18 cellular contexts compared by ENCODE assay signal in the genomic region with DNA sequence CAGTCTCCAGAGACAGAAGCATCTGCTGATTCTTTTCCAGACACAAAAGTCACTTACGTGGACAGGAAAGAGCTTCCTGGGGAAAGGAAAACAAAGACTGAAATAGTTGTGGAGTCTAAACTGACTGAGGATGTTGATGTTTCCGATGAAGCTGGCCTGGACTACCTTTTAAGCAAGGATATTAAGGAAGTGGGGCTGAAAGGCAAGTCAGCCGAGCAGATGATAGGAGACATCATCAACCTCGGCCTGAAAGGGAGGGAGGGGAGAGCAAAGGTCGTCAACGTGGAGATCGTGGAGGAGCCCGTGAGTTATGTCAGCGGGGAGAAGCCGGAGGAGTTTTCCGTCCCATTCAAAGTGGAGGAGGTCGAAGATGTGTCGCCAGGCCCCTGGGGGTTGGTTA. TPM values are rescaled to one million over a fixed set of nuclear protein-coding genes. Genes with fewer than 3 reads are reported as not detected.
DNase-seq lines count a peak whose midpoint lies in the region; ATAC-seq and TF ChIP-seq lines count a peak whose summit lies in the region.
"Had no signal": no experiment of that assay in that cellular context is flagged by ENCODE, and none has a peak within 500 bp of the region (broad histone marks: within the 10 kb centered on the region; RNA-seq: fewer than 3 reads in every experiment).

No MANE protein-coding gene starts in this region.

- TF ChIP-seq CTCF in gastroesophageal sphincter (IDR thresholded peaks at IDR 0.05), result no peak
- no peak for TF ChIP-seq CTCF in sigmoid colon (IDR thresholded peaks at IDR 0.05)
- TF ChIP-seq CTCF in body of pancreas (IDR thresholded peaks at IDR 0.05), result no peak

- peak; percentile 29 for ATAC-seq in stimulated activated naive CD8-positive, alpha-beta T cell treated with anti-CD3 and anti-CD28 coated beads, Interleukin-15, Interleukin-2, amounts not matched to agents 100 U/mL and 50 U/mL, for 24 hours
- ATAC-seq in stimulated activated naive CD8-positive, alpha-beta T cell treated with anti-CD3 and anti-CD28 coated beads, Interleukin-15, amount 100 ng/mL, for 72 hours, result no peak
- no peak for ATAC-seq in gastroesophageal sphincter
- no peak for ATAC-seq in HG02938 (IDR thresholded peaks at IDR 0.05; ENCODE audit: unreplicated experiment)
- ATAC-seq in body of pancreas, result no peak
- ATAC-seq in HG03378 (IDR thresholded peaks at IDR 0.05; ENCODE audit: unreplicated experiment), result no peak

- no peaks in the 10 kb centered on the region for H3K9me3 ChIP-seq in gastroesophageal sphincter
- H3K9me3 ChIP-seq in sigmoid colon, result no peaks in the 10 kb centered on the region
- no peaks in the 10 kb centered on the region for H3K9me3 ChIP-seq in body of pancreas
- H3K9me3 ChIP-seq: MG63 had no signal

- TF ChIP-seq EP300 in gastroesophageal sphincter (IDR thresholded peaks at IDR 0.05) (no peak), sigmoid colon (IDR thresholded peaks at IDR 0.05) (no peak)

- H3K27ac ChIP-seq in gastroesophageal sphincter (peak overlapping the region; percentile 61 to 98 (median 97)), sigmoid colon (peak overlapping the region; percentile 90 to 100 (median 96)), body of pancreas (no peak overlapping the region)
- H3K27ac ChIP-seq: C4-2B, PC-9 had no signal

- TF ChIP-seq POLR2A in gastroesophageal sphincter (IDR thresholded peaks at IDR 0.05) (no peak), sigmoid colon (IDR thresholded peaks at IDR 0.05) (no peak), body of pancreas (IDR thresholded peaks at IDR 0.05) (no peak)

- H3K36me3 ChIP-seq in gastroesophageal sphincter (peaks cover 0 to 80% of the 10 kb centered on the region in 2 donors), sigmoid colon (peaks cover 35 to 92% (median 55%) of the 10 kb centered on the region in 4 donors), body of pancreas (replicated peaks in 1 of 2; ENCODE audit: insufficient read depth in 1 of 2, low read depth in 2 of 2) (peaks cover 0 to 2% of the 10 kb centered on the region in 2 donors)

- H3K9me3 Mint-ChIP-seq in stimulated activated naive CD8-positive, alpha-beta T cell treated with anti-CD3 and anti-CD28 coated beads, Interleukin-15, amount 100 ng/mL, for 72 hours, result no peaks in the 10 kb centered on the region

- H3K4me3 ChIP-seq in gastroesophageal sphincter (no peak overlapping the region), sigmoid colon (no peak overlapping the region), body of pancreas (no peak overlapping the region)
- H3K4me3 ChIP-seq: MG63, PC-9 had no signal

- H3K27ac Mint-ChIP-seq in stimulated activated naive CD8-positive, alpha-beta T cell treated with anti-CD3 and anti-CD28 coated beads, Interleukin-15, amount 100 ng/mL, for 72 hours, result no peak overlapping the region

- intact Hi-C loops in sigmoid colon (cut with DNase I), result loop anchor here (5.0 kb wide), 1 partner anchor 37 kb away; no protein-coding TSS in a partner anchor
- intact Hi-C loops in body of pancreas (cut with DNase I), result no loop called here

- no peaks in the 10 kb centered on the region for H3K4me1 Mint-ChIP-seq in stimulated activated naive CD8-positive, alpha-beta T cell treated with anti-CD3 and anti-CD28 coated beads, Interleukin-15, amount 100 ng/mL, for 72 hours

- no peak overlapping the region for H3K4me3 Mint-ChIP-seq in stimulated activated naive CD8-positive, alpha-beta T cell treated with anti-CD3 and anti-CD28 coated beads, Interleukin-15, amount 100 ng/mL, for 72 hours

- no peaks in the 10 kb centered on the region for H3K27me3 Mint-ChIP-seq in stimulated activated naive CD8-positive, alpha-beta T cell treated with anti-CD3 and anti-CD28 coated beads, Interleukin-15, amount 100 ng/mL, for 72 hours

- no peaks in the 10 kb centered on the region for H3K27me3 ChIP-seq in gastroesophageal sphincter
- no peaks in the 10 kb centered on the region for H3K27me3 ChIP-seq in sigmoid colon
- H3K27me3 ChIP-seq in body of pancreas, result no peaks in the 10 kb centered on the region
- H3K27me3 ChIP-seq: MG63 had no signal

- DNase-seq in stimulated activated naive CD8-positive, alpha-beta T cell treated with anti-CD3 and anti-CD28 coated beads, Interleukin-15, Interleukin-2, amounts not matched to agents 100 U/mL and 50 U/mL, for 24 hours, result no peak
- no peak for DNase-seq in stimulated activated naive CD8-positive, alpha-beta T cell treated with anti-CD3 and anti-CD28 coated beads, Interleukin-15, amount 100 ng/mL, for 72 hours
- no peak for DNase-seq in sigmoid colon
- no peak for DNase-seq in body of pancreas
- no peak for DNase-seq in mucosa of gallbladder (ENCODE audit: low spot score)
- DNase-seq: DMS153, EL, MG63, NCI-H1092 treated with DMSO at 0.1 percent for 48 hours, NCI-H1694, NCI-H2107, NCI-H226, NCI-H526, PC-9 had no signal

- H3K4me1 ChIP-seq in gastroesophageal sphincter (peaks cover 7 to 99% (median 8%) of the 10 kb centered on the region in 3 donors), sigmoid colon (peaks cover 0 to 100% (median 99%) of the 10 kb centered on the region in 4 donors), body of pancreas (no peaks in the 10 kb centered on the region)

- 44 to 50% methylated on average over 12 to 13 of the region's 13 CpGs for WGBS in gastroesophageal sphincter (ENCODE audit: low coverage in 1 of 2), 2 donors
- WGBS in sigmoid colon, 2 donors, result 80 to 85% methylated on average over 13 of the region's 13 CpGs
- WGBS in body of pancreas, 2 donors, result 75 to 78% methylated on average over 13 of the region's 13 CpGs

RNA-seq across cellular contexts. Expression of a gene that starts 25.4 kb away (rescaled TPM):
- total RNA-seq in gastroesophageal sphincter (1,000 to 10,000 TPM; 1,155 to 2,820 (median 1,765) TPM), sigmoid colon (1,000 to 10,000 TPM in 3 of 4 donors, 100 to 1,000 TPM in 1; 731 to 1,357 (median 1,117) TPM), body of pancreas (1 to 10 TPM; 5.7 to 8.2 TPM), mucosa of gallbladder (167 TPM)
- 10 to 100 TPM in 1 of 3 donors, 1 to 10 TPM in 1, under 1 TPM in 1; 0.69 to 31.9 (median 9.0) TPM for polyA plus RNA-seq in sigmoid colon

Comparison
In these comparisons a context has a peak if more than half of its experiments do, and no peak if none do; other contexts are left out.
1. H3K27ac ChIP-seq: peak in gastroesophageal sphincter (4 of 4) and sigmoid colon (4 of 4); none in body of pancreas (0 of 4).
2. RNA of a gene that starts 25.4 kb away (total RNA-seq): 1,155 to 2,820 TPM in gastroesophageal sphincter, 731 to 1,357 TPM in sigmoid colon and 167 TPM in mucosa of gallbladder (single experiment); 5.7 to 8.2 TPM in body of pancreas; every median in the first group is over 10 times any median in the second.